ENCODE assay signal across 1 cellular context in genomic region chr2:121205321-121205942, GRCh38.
TF ChIP-seq lines count a peak whose summit lies in the region.

No MANE protein-coding gene starts in this region.

TF ChIP-seq in SK-N-SH, 30 proteins besides CTCF, POLR2A, EP300 and RAD21 (continued from another document):
- TF ChIP-seq ZBTB33 (IDR thresholded peaks at IDR 0.05; ENCODE audit: borderline replicate concordance, low read depth) = no peak
- TF ChIP-seq RFX5 (IDR thresholded peaks at IDR 0.05; ENCODE audit: low read length) = no peak
- TF ChIP-seq EZH2phosphoT487 (IDR thresholded peaks at IDR 0.05; ENCODE audit: borderline replicate concordance, low read depth) = no peak
- TF ChIP-seq RCOR1 (IDR thresholded peaks at IDR 0.05; ENCODE audit: low read length) = no peak
